ENCODE assay signal across 14 cellular contexts in genomic region chr4:180465364-180465763, GRCh38.
DNase-seq lines count a peak whose midpoint lies in the region; ATAC-seq lines count a peak whose summit lies in the region.
"Had no signal": no experiment of that assay in that cellular context is flagged by ENCODE, and none has a peak within 500 bp of the region (broad histone marks: within the 10 kb centered on the region; RNA-seq: fewer than 3 reads in every experiment).

No MANE protein-coding gene starts in this region.

- no peaks in the 10 kb centered on the region for H3K36me3 Mint-ChIP-seq in activated naive CD4-positive, alpha-beta T cell treated with anti-CD3 and anti-CD28 coated beads, Interleukin-2, amount 10 ng/mL, durations not matched to agents 7 days and 5 days
- H3K36me3 Mint-ChIP-seq: CD4-positive, CD25-positive, alpha-beta regulatory T cell; CD8-positive, alpha-beta T cell had no signal

- H3K4me1 Mint-ChIP-seq in activated naive CD4-positive, alpha-beta T cell treated with anti-CD3 and anti-CD28 coated beads, Interleukin-2, amount 10 ng/mL, durations not matched to agents 7 days and 5 days: no peaks in the 10 kb centered on the region
- H3K4me1 Mint-ChIP-seq: B cell; CD4-positive, CD25-positive, alpha-beta regulatory T cell had no signal

- no peak for DNase-seq in foreskin melanocyte
- no peak for DNase-seq in NCI-H1930 (lab: John Stamatoyannopoulos, UW)
- no peak for DNase-seq in activated naive CD4-positive, alpha-beta T cell treated with anti-CD3 and anti-CD28 coated beads, Interleukin-2, amount 10 ng/mL, durations not matched to agents 7 days and 5 days
- DNase-seq: Caco-2; CD4-positive, CD25-positive, alpha-beta regulatory T cell; CD8-positive, alpha-beta T cell; DMS153; DND-41; GOT3; HFFc6 had no signal

- H3K27ac Mint-ChIP-seq in activated naive CD4-positive, alpha-beta T cell treated with anti-CD3 and anti-CD28 coated beads, Interleukin-2, amount 10 ng/mL, durations not matched to agents 7 days and 5 days: no peak overlapping the region
- H3K27ac Mint-ChIP-seq: B cell; CD4-positive, CD25-positive, alpha-beta regulatory T cell; CD8-positive, alpha-beta T cell; HFFc6 had no signal

- H3K4me3 Mint-ChIP-seq in activated naive CD4-positive, alpha-beta T cell treated with anti-CD3 and anti-CD28 coated beads, Interleukin-2, amount 10 ng/mL, durations not matched to agents 7 days and 5 days: no peak overlapping the region
- H3K4me3 Mint-ChIP-seq: B cell; CD4-positive, CD25-positive, alpha-beta regulatory T cell; CD8-positive, alpha-beta T cell; HFFc6 had no signal

- no peaks in the 10 kb centered on the region for H3K27me3 Mint-ChIP-seq in activated naive CD4-positive, alpha-beta T cell treated with anti-CD3 and anti-CD28 coated beads, Interleukin-2, amount 10 ng/mL, durations not matched to agents 7 days and 5 days
- H3K27me3 Mint-ChIP-seq: B cell; CD4-positive, CD25-positive, alpha-beta regulatory T cell had no signal

- CTCF ChIA-PET in activated naive CD4-positive, alpha-beta T cell treated with anti-CD3 and anti-CD28 coated beads, Interleukin-2, amount 10 ng/mL, durations not matched to agents 7 days and 5 days (lab: Charles Lee): no interaction called here

- ATAC-seq in GM18499 (IDR thresholded peaks at IDR 0.05; ENCODE audit: insufficient read depth, unreplicated experiment): peak; percentile 67
- peak; percentile 56 for ATAC-seq in GM18907 (IDR thresholded peaks at IDR 0.05; ENCODE audit: unreplicated experiment)
- ATAC-seq in HG02938 (IDR thresholded peaks at IDR 0.05; ENCODE audit: unreplicated experiment): peak; percentile 61
- ATAC-seq: CD8-positive, alpha-beta T cell had no signal

- H3K9me3 Mint-ChIP-seq in activated naive CD4-positive, alpha-beta T cell treated with anti-CD3 and anti-CD28 coated beads, Interleukin-2, amount 10 ng/mL, durations not matched to agents 7 days and 5 days: no peaks in the 10 kb centered on the region
